8 cellular contexts compared by ENCODE assay signal in genomic region chr18:51051105-51051712, GRCh38. TPM values are rescaled to one million over a fixed set of nuclear protein-coding genes. Genes with fewer than 3 reads are reported as not detected.
A peak's percentile ranks its signal among the peaks of the same experiment; 100 is the strongest.
DNase-seq lines count a peak whose midpoint lies in the region; ATAC-seq and TF ChIP-seq lines count a peak whose summit lies in the region.

No MANE protein-coding gene starts in this region.

- no peaks in the 10 kb centered on the region for H3K27me3 ChIP-seq in fibroblast of lung (ENCODE audit: control insufficient read depth, insufficient read depth, low read length)
- H3K27me3 ChIP-seq in osteoblast (ENCODE audit: insufficient read depth, low read length), result no peaks in the 10 kb centered on the region

- no peak overlapping the region for H3K27ac ChIP-seq in fibroblast of lung (ENCODE audit: insufficient read depth, low read length)
- H3K27ac ChIP-seq in osteoblast (ENCODE audit: low read depth, low read length), result no peak overlapping the region

- H3K36me3 ChIP-seq in fibroblast of lung (ENCODE audit: control insufficient read depth, insufficient read depth, low read length) (no peaks in the 10 kb centered on the region), osteoblast (ENCODE audit: insufficient read depth, low read length) (peaks cover 39% of the 10 kb centered on the region)

- no peak overlapping the region for H2AFZ ChIP-seq in fibroblast of lung (ENCODE audit: low read length)
- H2AFZ ChIP-seq in osteoblast (ENCODE audit: low read length), result no peak overlapping the region

- no peak overlapping the region for H3K4me2 ChIP-seq in fibroblast of lung (ENCODE audit: extremely low read depth, insufficient read depth, low read length)
- no peak overlapping the region for H3K4me2 ChIP-seq in osteoblast (ENCODE audit: insufficient read depth, low read length)

- H3K4me1 ChIP-seq in fibroblast of lung (ENCODE audit: control insufficient read depth, extremely low read depth, insufficient read depth, low read length) (no peaks in the 10 kb centered on the region), osteoblast (ENCODE audit: insufficient read depth, low read length) (no peaks in the 10 kb centered on the region)

- DNase-seq in A172 (ENCODE audit: low spot score), result peak; percentile 20
- peak; percentile 25 for DNase-seq in GM04504 (ENCODE audit: low read depth)
- peak; percentile 52 for DNase-seq in HCEC 1CT
- peak; percentile 58 for DNase-seq in NB4 (ENCODE audit: low read depth)
- DNase-seq in SW480 (ENCODE audit: low spot score), result peak; percentile 16
- DNase-seq in fibroblast of lung (ENCODE audit: low read depth in 2 of 2), result peak; percentile 41 to 73
- peak; percentile 66 for DNase-seq in osteoblast (ENCODE audit: insufficient read length, low spot score, missing footprints)

- H3K9me3 ChIP-seq in fibroblast of lung (ENCODE audit: control insufficient read depth, insufficient read depth, low read depth, low read length) (no peaks in the 10 kb centered on the region), osteoblast (ENCODE audit: low read depth, low read length) (no peaks in the 10 kb centered on the region)

- TF ChIP-seq POLR2A in NB4 (IDR thresholded peaks at IDR 0.05; ENCODE audit: extremely low read depth, insufficient read length), result no peak

- ATAC-seq in HG02763 (IDR thresholded peaks at IDR 0.05; ENCODE audit: unreplicated experiment), result no peak

- H3K4me3 ChIP-seq in NB4 (ENCODE audit: low read depth, low read length) (no peak overlapping the region), fibroblast of lung (replicated peaks in 1 of 4; ENCODE audit: control extremely low read depth in 1 of 4, insufficient read depth in 1 of 4, low read depth in 3 of 4, low read length in 4 of 4) (no peak overlapping the region), osteoblast (ENCODE audit: insufficient read depth, low read length) (no peak overlapping the region)

- peaks cover 26% of the 10 kb centered on the region for H3K79me2 ChIP-seq in fibroblast of lung (ENCODE audit: control insufficient read depth, insufficient read depth, low read length)
- H3K79me2 ChIP-seq in osteoblast (ENCODE audit: insufficient read depth, low read length), result peaks cover 77% of the 10 kb centered on the region

- H4K20me1 ChIP-seq in fibroblast of lung (ENCODE audit: control insufficient read depth, extremely low read depth, insufficient read depth, low read length), result no peaks in the 10 kb centered on the region
- peaks cover 23% of the 10 kb centered on the region for H4K20me1 ChIP-seq in osteoblast (ENCODE audit: insufficient read depth, low read length)

- TF ChIP-seq CTCF in NB4 (IDR thresholded peaks at IDR 0.05; ENCODE audit: low read depth, low read length) (peak; percentile 81), fibroblast of lung (conservative IDR thresholded peaks at IDR 0.05 in 1 of 2, IDR thresholded peaks at IDR 0.05 in 1 of 2; ENCODE audit: low read depth in 1 of 2, low read length in 2 of 2) (peak; percentile 87 to 90), osteoblast (IDR thresholded peaks at IDR 0.05; ENCODE audit: extremely low read depth, low read depth, low read length) (peak; percentile 86)

- H3K9ac ChIP-seq in fibroblast of lung (ENCODE audit: insufficient read depth, low read length), result no peak overlapping the region

RNA-seq across cellular contexts. Expression of gene SMAD4, which starts 21.2 kb away (rescaled TPM):
- total RNA-seq in A172 (2014; rRNA removed; shearing (Covaris generic)), result 71.9 and 92.8 TPM in 2 replicates
- 49.8 and 71.5 TPM in 2 replicates for total RNA-seq in fibroblast of lung
- polyA plus RNA-seq in fibroblast of lung, result 108 and 161 TPM in 2 replicates
- polyA plus RNA-seq in fibroblast of lung (2012), result 49.9 and 65.3 TPM in 2 replicates
- polyA minus RNA-seq in fibroblast of lung (ENCODE audit: low replicate concordance), result 115 and 239 TPM in 2 replicates
- 121 and 128 TPM in 2 replicates for total RNA-seq in osteoblast

Comparison
In these comparisons a context has a peak if more than half of its experiments do, and no peak if none do; other contexts are left out.
1. DNase-seq: peak in every context shown above with its lines; median percentile 66 in osteoblast; 58 in NB4; 57 in fibroblast of lung; 52 in HCEC 1CT; 25 in GM04504; 20 in A172; 16 in SW480.